In genomic region chr3:127761101-127761802, GRCh38 we compare ENCODE assay signal across 8 cellular contexts.
A peak's percentile ranks its signal among the peaks of the same experiment; 100 is the strongest.
DNase-seq lines count a peak whose midpoint lies in the region; ATAC-seq, FAIRE-seq and TF ChIP-seq lines count a peak whose summit lies in the region.

No MANE protein-coding gene starts in this region.

- H3K4me3 Mint-ChIP-seq in activated B cell treated with CpG ODN at 0.5 μM for 24 hours: peak overlapping the region; percentile 74
- H3K4me3 Mint-ChIP-seq in activated T-helper 1 cell treated with anti-CD3 and anti-CD28 coated beads, Interleukin-12 subunit alpha, Interleukin-12 subunit beta, Interleukin-2, Interleukin-4 antibody, amounts not matched to agents 30 ng/mL and 10 ng/mL and 1 ng/mL, durations not matched to agents 14 hours and 24 hours and 36 hours: no peak overlapping the region

- CTCF ChIA-PET in activated B cell treated with CpG ODN at 0.5 μM for 24 hours (lab: Charles Lee): interaction anchor here (1.1 kb wide), 1 partner anchor 186 kb away, joined by 4 read pairs; no protein-coding TSS in a partner anchor

- peaks cover 0 to 4% of the 10 kb centered on the region in 2 donors for H3K4me1 ChIP-seq in aorta (ENCODE audit: control insufficient read depth in 1 of 2, insufficient read depth in 2 of 2, low read length in 2 of 2)

- POLR2A ChIA-PET in activated B cell treated with CpG ODN at 0.5 μM for 24 hours (lab: Charles Lee): interaction anchor here (1.3 to 2.9 kb wide), 3 partner anchors 11 to 25 kb away, joined by 5 to 11 read pairs (median 5); no protein-coding TSS in a partner anchor

- no peaks in the 10 kb centered on the region for H3K27me3 Mint-ChIP-seq in activated B cell treated with CpG ODN at 0.5 μM for 24 hours
- peaks cover 4% of the 10 kb centered on the region for H3K27me3 Mint-ChIP-seq in activated T-helper 1 cell treated with anti-CD3 and anti-CD28 coated beads, Interleukin-12 subunit alpha, Interleukin-12 subunit beta, Interleukin-2, Interleukin-4 antibody, amounts not matched to agents 30 ng/mL and 10 ng/mL and 1 ng/mL, durations not matched to agents 14 hours and 24 hours and 36 hours (ENCODE audit: insufficient read depth)

- peak; percentile 21 for ATAC-seq in Right ventricle myocardium inferior
- peak; percentile 42 for ATAC-seq in activated B cell treated with CpG ODN at 0.5 μM for 24 hours (ENCODE audit: low read depth)
- peak; percentile 76 for ATAC-seq in aorta (ENCODE audit: low FRiP score)
- ATAC-seq in GM21723 (IDR thresholded peaks at IDR 0.05; ENCODE audit: unreplicated experiment): no peak

- TF ChIP-seq CTCF in activated B cell treated with CpG ODN at 0.5 μM for 24 hours (IDR thresholded peaks at IDR 0.05): no peak

- no peak for DNase-seq in Right ventricle myocardium inferior (ENCODE audit: missing footprints)
- DNase-seq in cardiac septum (ENCODE audit: low spot score): no peak
- no peak for DNase-seq in activated B cell treated with CpG ODN at 0.5 μM for 24 hours
- DNase-seq in medulla oblongata (ENCODE audit: extremely low spot score): peak; percentile 79
- DNase-seq in aorta: peak; percentile 62 to 83
- no peak for DNase-seq in activated T-helper 1 cell treated with anti-CD3 and anti-CD28 coated beads, Interleukin-12 subunit alpha, Interleukin-12 subunit beta, Interleukin-2, Interleukin-4 antibody, amounts not matched to agents 30 ng/mL and 10 ng/mL and 1 ng/mL, durations not matched to agents 14 hours and 24 hours and 36 hours (ENCODE audit: low spot score)
- no peak for DNase-seq in GM19239 (ENCODE audit: insufficient read length, low spot score)

- intact Hi-C loops in Right ventricle myocardium inferior (cut with DNase I) (no loop called here), cardiac septum (cut with DNase I) (loop anchor here (5.0 kb wide), 1 partner anchor 206 kb away; no protein-coding TSS in a partner anchor), activated B cell treated with CpG ODN at 0.5 μM for 24 hours (cut with micrococcal nuclease) (no loop called here), aorta (cut with DNase I) (loop anchor here in 1 of 2 donors (5.0 to 10.0 kb wide), 2 partner anchors 69 to 194 kb away; no protein-coding TSS in a partner anchor)
- intact Hi-C loops in activated T-helper 1 cell treated with anti-CD3 and anti-CD28 coated beads, Interleukin-12 subunit alpha, Interleukin-12 subunit beta, Interleukin-2, Interleukin-4 antibody, amounts not matched to agents 30 ng/mL and 10 ng/mL and 1 ng/mL, durations not matched to agents 14 hours and 24 hours and 36 hours (cut with micrococcal nuclease): no loop called here

- peak overlapping the region; percentile 40 to 66 for H3K27ac ChIP-seq in aorta (ENCODE audit: low read depth in 1 of 2, low read length in 2 of 2)

- no peaks in the 10 kb centered on the region for H3K9me3 ChIP-seq in aorta (ENCODE audit: control insufficient read depth, low read length)

- H3K4me1 Mint-ChIP-seq in activated B cell treated with CpG ODN at 0.5 μM for 24 hours: peaks cover 55% of the 10 kb centered on the region
- H3K4me1 Mint-ChIP-seq in activated T-helper 1 cell treated with anti-CD3 and anti-CD28 coated beads, Interleukin-12 subunit alpha, Interleukin-12 subunit beta, Interleukin-2, Interleukin-4 antibody, amounts not matched to agents 30 ng/mL and 10 ng/mL and 1 ng/mL, durations not matched to agents 14 hours and 24 hours and 36 hours (ENCODE audit: low read depth): peaks cover 6% of the 10 kb centered on the region

- H3K36me3 Mint-ChIP-seq in activated B cell treated with CpG ODN at 0.5 μM for 24 hours (ENCODE audit: low read depth): no peaks in the 10 kb centered on the region
- no peaks in the 10 kb centered on the region for H3K36me3 Mint-ChIP-seq in activated T-helper 1 cell treated with anti-CD3 and anti-CD28 coated beads, Interleukin-12 subunit alpha, Interleukin-12 subunit beta, Interleukin-2, Interleukin-4 antibody, amounts not matched to agents 30 ng/mL and 10 ng/mL and 1 ng/mL, durations not matched to agents 14 hours and 24 hours and 36 hours (ENCODE audit: low read depth)

- WGBS in aorta, 2 donors: 34 to 36% methylated on average over 19 of the region's 19 CpGs

- peak overlapping the region; percentile 76 for H3K27ac Mint-ChIP-seq in activated B cell treated with CpG ODN at 0.5 μM for 24 hours
- H3K27ac Mint-ChIP-seq in activated T-helper 1 cell treated with anti-CD3 and anti-CD28 coated beads, Interleukin-12 subunit alpha, Interleukin-12 subunit beta, Interleukin-2, Interleukin-4 antibody, amounts not matched to agents 30 ng/mL and 10 ng/mL and 1 ng/mL, durations not matched to agents 14 hours and 24 hours and 36 hours: no peak overlapping the region

- H3K27me3 ChIP-seq in aorta (ENCODE audit: control insufficient read depth in 1 of 2, insufficient read depth in 2 of 2, low read length in 1 of 2): no peaks in the 10 kb centered on the region

- no peak for FAIRE-seq in GM19239 (lab: Jason Lieb, UNC)

- H3K9me3 Mint-ChIP-seq in activated B cell treated with CpG ODN at 0.5 μM for 24 hours: no peaks in the 10 kb centered on the region
- H3K9me3 Mint-ChIP-seq in activated T-helper 1 cell treated with anti-CD3 and anti-CD28 coated beads, Interleukin-12 subunit alpha, Interleukin-12 subunit beta, Interleukin-2, Interleukin-4 antibody, amounts not matched to agents 30 ng/mL and 10 ng/mL and 1 ng/mL, durations not matched to agents 14 hours and 24 hours and 36 hours: no peaks in the 10 kb centered on the region

- no peaks in the 10 kb centered on the region for H3K36me3 ChIP-seq in aorta (ENCODE audit: control insufficient read depth in 1 of 2, insufficient read depth in 2 of 2, low read length in 1 of 2)

- no peak overlapping the region for H3K4me3 ChIP-seq in aorta (ENCODE audit: low read length in 2 of 2)

Comparison
In these comparisons a context has a peak if more than half of its experiments do, and no peak if none do; other contexts are left out.
1. DNase-seq: peak in medulla oblongata (single experiment) and aorta (2 of 2); none in Right ventricle myocardium inferior (single experiment), cardiac septum (single experiment), activated B cell treated with CpG ODN at 0.5 μM for 24 hours (single experiment), activated T-helper 1 cell treated with anti-CD3 and anti-CD28 coated beads, Interleukin-12 subunit alpha, Interleukin-12 subunit beta, Interleukin-2, Interleukin-4 antibody, amounts not matched to agents 30 ng/mL and 10 ng/mL and 1 ng/mL, durations not matched to agents 14 hours and 24 hours and 36 hours (single experiment) and GM19239 (single experiment).